1 cellular context compared by ENCODE assay signal in genomic region chr1:39229504-39229903, GRCh38.
TF ChIP-seq lines count a peak whose summit lies in the region.

No MANE protein-coding gene starts in this region.

TF ChIP-seq in GM23338, 12 proteins besides CTCF, POLR2A, EP300 and RAD21 (continued from another document):
- TF ChIP-seq ZNF462 (CRISPR knock-in tag; IDR thresholded peaks at IDR 0.05): no peak
- TF ChIP-seq REST (IDR thresholded peaks at IDR 0.05; ENCODE audit: unreplicated experiment): no peak
- no peak for TF ChIP-seq ZNF114 (CRISPR knock-in tag; IDR thresholded peaks at IDR 0.05)
- no peak for TF ChIP-seq EZH2phosphoT487 (IDR thresholded peaks at IDR 0.05; ENCODE audit: unreplicated experiment)
